ENCODE assay signal across 8 cellular contexts in genomic region chr6:10030942-10031537, GRCh38.
DNase-seq lines count a peak whose midpoint lies in the region; ATAC-seq and TF ChIP-seq lines count a peak whose summit lies in the region.

No MANE protein-coding gene starts in this region.

- H3K9ac ChIP-seq in SU-DHL-6 (ENCODE audit: low read length) = no peak overlapping the region

- no peaks in the 10 kb centered on the region for H3K27me3 ChIP-seq in SU-DHL-6 (ENCODE audit: low read length)

- H3K27me3 Mint-ChIP-seq in activated CD4-positive, alpha-beta T cell treated with anti-CD3 and anti-CD28 coated beads, Interleukin-2, amount 10 ng/mL, durations not matched to agents 7 days and 5 days = no peaks in the 10 kb centered on the region

- H3F3A ChIP-seq in SU-DHL-6 (ENCODE audit: insufficient read depth) = no peaks in the 10 kb centered on the region

- no peak overlapping the region for H3K4me3 Mint-ChIP-seq in activated CD4-positive, alpha-beta T cell treated with anti-CD3 and anti-CD28 coated beads, Interleukin-2, amount 10 ng/mL, durations not matched to agents 7 days and 5 days

- H3K9me3 ChIP-seq in SU-DHL-6 (ENCODE audit: insufficient read depth, low read length) = no peaks in the 10 kb centered on the region

- H3K36me3 ChIP-seq in SU-DHL-6 (ENCODE audit: low read length) = no peaks in the 10 kb centered on the region

- H3K9me3 Mint-ChIP-seq in activated CD4-positive, alpha-beta T cell treated with anti-CD3 and anti-CD28 coated beads, Interleukin-2, amount 10 ng/mL, durations not matched to agents 7 days and 5 days = no peaks in the 10 kb centered on the region

- H3K79me2 ChIP-seq in SU-DHL-6 (ENCODE audit: insufficient read depth, low read length) = no peaks in the 10 kb centered on the region

- H3K36me3 Mint-ChIP-seq in activated CD4-positive, alpha-beta T cell treated with anti-CD3 and anti-CD28 coated beads, Interleukin-2, amount 10 ng/mL, durations not matched to agents 7 days and 5 days (ENCODE audit: low read depth) = no peaks in the 10 kb centered on the region

- no peak overlapping the region for H2AFZ ChIP-seq in SU-DHL-6 (ENCODE audit: low read depth, low read length, severe bottlenecking)

- ATAC-seq in HG03354 (IDR thresholded peaks at IDR 0.05; ENCODE audit: poor library complexity, severe bottlenecking, unreplicated experiment) = peak; percentile 56
- ATAC-seq in HG03457 (IDR thresholded peaks at IDR 0.05; ENCODE audit: unreplicated experiment) = no peak

- POLR2A ChIA-PET in activated CD4-positive, alpha-beta T cell treated with anti-CD3 and anti-CD28 coated beads, Interleukin-2, amount 10 ng/mL, durations not matched to agents 7 days and 5 days (lab: Charles Lee) = no interaction called here

- CTCF ChIA-PET in activated CD4-positive, alpha-beta T cell treated with anti-CD3 and anti-CD28 coated beads, Interleukin-2, amount 10 ng/mL, durations not matched to agents 7 days and 5 days (lab: Charles Lee) = interaction anchor here (0.5 kb wide), 1 partner anchor 19 kb away, joined by 4 read pairs; no protein-coding TSS in a partner anchor

- peak; percentile 28 for DNase-seq in EH (ENCODE audit: low read depth)
- peak; percentile 33 for DNase-seq in left kidney (ENCODE audit: low read depth, low spot score)
- DNase-seq in activated CD4-positive, alpha-beta T cell treated with anti-CD3 and anti-CD28 coated beads, Interleukin-2, amount 10 ng/mL, durations not matched to agents 7 days and 5 days = no peak
- DNase-seq in SK-N-DZ (ENCODE audit: low spot score) = no peak
- no peak for DNase-seq in nucleus accumbens (lab: John Stamatoyannopoulos, UW)

- no peak overlapping the region for H3K27ac Mint-ChIP-seq in activated CD4-positive, alpha-beta T cell treated with anti-CD3 and anti-CD28 coated beads, Interleukin-2, amount 10 ng/mL, durations not matched to agents 7 days and 5 days

- no peaks in the 10 kb centered on the region for H3K4me1 Mint-ChIP-seq in activated CD4-positive, alpha-beta T cell treated with anti-CD3 and anti-CD28 coated beads, Interleukin-2, amount 10 ng/mL, durations not matched to agents 7 days and 5 days

- H3K4me2 ChIP-seq in SU-DHL-6 (ENCODE audit: low read depth, low read length, poor library complexity, severe bottlenecking) = no peak overlapping the region

- no peaks in the 10 kb centered on the region for H3K9me2 ChIP-seq in SU-DHL-6 (replicated peaks; ENCODE audit: insufficient read depth, low read length)

- no peak overlapping the region for H3K27ac ChIP-seq in SU-DHL-6 (ENCODE audit: low read depth, low read length)

- peak; percentile 82 for TF ChIP-seq CTCF in SU-DHL-6 (IDR thresholded peaks at IDR 0.05; ENCODE audit: insufficient read depth, low read length, poor library complexity, severe bottlenecking)

- no peak overlapping the region for H3K4me3 ChIP-seq in SU-DHL-6 (ENCODE audit: insufficient read depth, low read length, poor library complexity, severe bottlenecking)

- no peaks in the 10 kb centered on the region for H4K20me1 ChIP-seq in SU-DHL-6 (ENCODE audit: low read depth, low read length)

Comparison
In these comparisons a context has a peak if more than half of its experiments do, and no peak if none do; other contexts are left out.
1. DNase-seq: peak in EH (single experiment) and left kidney (single experiment); none in activated CD4-positive, alpha-beta T cell treated with anti-CD3 and anti-CD28 coated beads, Interleukin-2, amount 10 ng/mL, durations not matched to agents 7 days and 5 days (single experiment), SK-N-DZ (single experiment) and nucleus accumbens (0 of 56).